Comparison of ENCODE assay signal across 10 cellular contexts in genomic region chr18:12750076-12750707, GRCh38. TPM values are rescaled to one million over a fixed set of nuclear protein-coding genes. Genes with fewer than 3 reads are reported as not detected.
DNase-seq lines count a peak whose midpoint lies in the region.
"Had no signal": no experiment of that assay in that cellular context is flagged by ENCODE, and none has a peak within 500 bp of the region (broad histone marks: within the 10 kb centered on the region; RNA-seq: fewer than 3 reads in every experiment).

No MANE protein-coding gene starts in this region.

- DNase-seq in activated CD4-positive, alpha-beta T cell treated with anti-CD3 and anti-CD28 coated beads for 48 hours: peak; percentile 49
- DNase-seq in activated CD4-positive, alpha-beta T cell treated with anti-CD3 and anti-CD28 coated beads for 4 hours: no peak
- DNase-seq in LHCN-M2 (ENCODE audit: low read depth) (peak; percentile 93), inferior parietal cortex (ENCODE audit: extremely low spot score) (no peak), GDM1 (lab: John Stamatoyannopoulos, UW) (no peak)
- DNase-seq in activated naive CD4-positive, alpha-beta T cell treated with anti-CD3 and anti-CD28 coated beads, Interleukin-2, amount 50 U/mL, for 16 hours: peak; percentile 19
- DNase-seq in stimulated activated CD4-positive, alpha-beta T cell treated with anti-CD3 and anti-CD28 coated beads, Interleukin-1b, Interleukin-23, amount 100 ng/mL, for 48 hours: peak; percentile 29
- no peak for DNase-seq in activated CD8-positive, alpha-beta memory T cell treated with anti-CD3 and anti-CD28 coated beads, Interleukin-2, amount 50 U/mL, for 48 hours
- DNase-seq: erythroblast, NCI-H1436 had no signal

RNA-seq across cellular contexts. Expression of gene PSMG2, which starts 47.4 kb away (rescaled TPM):
- 92.8 and 95.2 TPM in 2 replicates for total RNA-seq in LHCN-M2 (2014; rRNA removed)
- 49.1 TPM for polyA plus RNA-seq in LHCN-M2 (2012)

RNA-seq across cellular contexts. Expression of gene CEP76, which starts 47.7 kb away (rescaled TPM):
- 12.9 and 13.8 TPM in 2 replicates for total RNA-seq in LHCN-M2 (2014; rRNA removed)
- 2.6 TPM for polyA plus RNA-seq in LHCN-M2 (2012)

Comparison
In these comparisons a context has a peak if more than half of its experiments do, and no peak if none do; other contexts are left out.
1. DNase-seq: peak in activated CD4-positive, alpha-beta T cell treated with anti-CD3 and anti-CD28 coated beads for 48 hours (single experiment), LHCN-M2 (single experiment), activated naive CD4-positive, alpha-beta T cell treated with anti-CD3 and anti-CD28 coated beads, Interleukin-2, amount 50 U/mL, for 16 hours (single experiment) and stimulated activated CD4-positive, alpha-beta T cell treated with anti-CD3 and anti-CD28 coated beads, Interleukin-1b, Interleukin-23, amount 100 ng/mL, for 48 hours (single experiment); none in activated CD4-positive, alpha-beta T cell treated with anti-CD3 and anti-CD28 coated beads for 4 hours (0 of 2), inferior parietal cortex (single experiment), activated CD8-positive, alpha-beta memory T cell treated with anti-CD3 and anti-CD28 coated beads, Interleukin-2, amount 50 U/mL, for 48 hours (single experiment) and GDM1 (single experiment).